9 cellular contexts compared by ENCODE assay signal in genomic region chr1:19405195-19405760, GRCh38.
DNase-seq lines count a peak whose midpoint lies in the region; ATAC-seq and TF ChIP-seq lines count a peak whose summit lies in the region.
"Had no signal": no experiment of that assay in that cellular context is flagged by ENCODE, and none has a peak within 500 bp of the region (broad histone marks: within the 10 kb centered on the region; RNA-seq: fewer than 3 reads in every experiment).

No MANE protein-coding gene starts in this region.

- no peaks in the 10 kb centered on the region for H3K9me3 Mint-ChIP-seq in mesothelial cell of epicardium

- H3K4me1 Mint-ChIP-seq in mesothelial cell of epicardium: peaks cover 44% of the 10 kb centered on the region

- DNase-seq in BJ (ENCODE audit: low read depth) (no peak), NCI-H1694 treated with DMSO at 0.1 percent for 48 hours (lab: John Stamatoyannopoulos, UW) (peak; percentile 73), brain microvascular endothelial cell (no peak), mesothelial cell of epicardium (ENCODE audit: low spot score in 2 of 2, unreplicated experiment in 2 of 2) (no peak), hepatic stellate cell (ENCODE audit: low spot score) (no peak)
- DNase-seq: NCI-H526 had no signal

- TF ChIP-seq CTCF in BJ (IDR thresholded peaks at IDR 0.05; ENCODE audit: insufficient read depth, low read depth, low read length): peak; percentile 43
- TF ChIP-seq CTCF in brain microvascular endothelial cell (IDR thresholded peaks at IDR 0.05; ENCODE audit: low read depth, low read length, missing control alignments): peak; percentile 49
- no peak for TF ChIP-seq CTCF in mesothelial cell of epicardium (IDR thresholded peaks at IDR 0.05; ENCODE audit: unreplicated experiment)

- in situ Hi-C loops in brain microvascular endothelial cell (cut with HindIII; ENCODE audit: low pct_ligation_motif_present, low sequenced_read_pairs): no loop called here

- ATAC-seq in HG03354 (IDR thresholded peaks at IDR 0.05; ENCODE audit: poor library complexity, severe bottlenecking, unreplicated experiment): no peak
- no peak for ATAC-seq in GM18519 (IDR thresholded peaks at IDR 0.05; ENCODE audit: low FRiP score, unreplicated experiment)
- ATAC-seq in HG03159 (IDR thresholded peaks at IDR 0.05; ENCODE audit: unreplicated experiment): no peak

- H3K27me3 ChIP-seq in BJ (ENCODE audit: control insufficient read depth, insufficient read depth, low read length) (no peaks in the 10 kb centered on the region), brain microvascular endothelial cell (replicated peaks) (no peaks in the 10 kb centered on the region)

- H3K27me3 Mint-ChIP-seq in mesothelial cell of epicardium (ENCODE audit: low read depth): no peaks in the 10 kb centered on the region

- H3K36me3 ChIP-seq in BJ (ENCODE audit: control insufficient read depth, insufficient read depth, low read length) (peaks cover 6% of the 10 kb centered on the region; the same call in 1 of the 2 replicates), brain microvascular endothelial cell (replicated peaks) (peaks cover 13% of the 10 kb centered on the region)

- no peak overlapping the region for H3K27ac ChIP-seq in brain microvascular endothelial cell

- peak overlapping the region; percentile 55 for H3K27ac Mint-ChIP-seq in mesothelial cell of epicardium

- H3K4me3 ChIP-seq in BJ (ENCODE audit: low read depth, low read length): no peak overlapping the region
- H3K4me3 ChIP-seq in brain microvascular endothelial cell (ENCODE audit: low read depth, low read length): no peak overlapping the region

- POLR2A ChIA-PET in BJ (lab: Charles Lee): interaction anchor here (0.7 kb wide), 1 partner anchor 23 kb away, joined by 3 read pairs; no protein-coding TSS in a partner anchor

- CTCF ChIA-PET in BJ (lab: Yijun Ruan, JAX): interaction anchor here (0.7 to 2.2 kb wide), 6 partner anchors 10 to 181 kb away, joined by 3 to 8 read pairs (median 4); no protein-coding TSS in a partner anchor

- H3K36me3 Mint-ChIP-seq in mesothelial cell of epicardium: no peaks in the 10 kb centered on the region

- no peak overlapping the region for H3K4me3 Mint-ChIP-seq in mesothelial cell of epicardium
